In genomic region chr10:85888004-85888403, GRCh38 we compare ENCODE assay signal across 1 cellular context.
A peak's percentile ranks its signal among the peaks of the same experiment; 100 is the strongest.
TF ChIP-seq lines count a peak whose summit lies in the region.

No MANE protein-coding gene starts in this region.

TF ChIP-seq in HepG2, 621 proteins besides CTCF, POLR2A, EP300 and RAD21 (continued from another document):
- no peak for TF ChIP-seq KLF15 (CRISPR knock-in tag; IDR thresholded peaks at IDR 0.05; ENCODE audit: borderline replicate concordance)
- TF ChIP-seq KDM1A (CRISPR knock-in tag; IDR thresholded peaks at IDR 0.05): no peak
- no peak for TF ChIP-seq SOX6 (IDR thresholded peaks at IDR 0.05)
- TF ChIP-seq SOX6 (CRISPR knock-in tag; IDR thresholded peaks at IDR 0.05): peak; percentile 97
- TF ChIP-seq HMGA1 (CRISPR knock-in tag; conservative IDR thresholded peaks at IDR 0.05): no peak
- no peak for TF ChIP-seq CEBPZ (IDR thresholded peaks at IDR 0.05; ENCODE audit: low read length)
- TF ChIP-seq ZNF792 (CRISPR knock-in tag; IDR thresholded peaks at IDR 0.05): no peak
- no peak for TF ChIP-seq PCBP1 (IDR thresholded peaks at IDR 0.05; ENCODE audit: borderline replicate concordance, low read depth, low read length)
- no peak for TF ChIP-seq ZNF746 (CRISPR knock-in tag; IDR thresholded peaks at IDR 0.05)
